Comparison of ENCODE assay signal across 27 cellular contexts in genomic region chr1:64050601-64051000, GRCh38.
DNase-seq lines count a peak whose midpoint lies in the region; ATAC-seq and TF ChIP-seq lines count a peak whose summit lies in the region.
"Had no signal": no experiment of that assay in that cellular context is flagged by ENCODE, and none has a peak within 500 bp of the region (broad histone marks: within the 10 kb centered on the region; RNA-seq: fewer than 3 reads in every experiment).

No MANE protein-coding gene starts in this region.

- H3K27me3 ChIP-seq in cardiac muscle cell (no peaks in the 10 kb centered on the region), adipocyte (replicated peaks; ENCODE audit: control insufficient read depth, insufficient read depth, low read length) (no peaks in the 10 kb centered on the region), subcutaneous abdominal adipose tissue (ENCODE audit: control insufficient read depth in 5 of 5, insufficient read depth in 4 of 5, low read length in 5 of 5) (no peaks in the 10 kb centered on the region)
- H3K27me3 ChIP-seq: MG63, SJCRH30 had no signal

- DNase-seq in cardiac muscle cell (ENCODE audit: low read depth in 1 of 2, low spot score in 1 of 2) (peak in 1 of 2 donors; percentile 37), cardiac septum (ENCODE audit: low spot score) (no peak), adipocyte (ENCODE audit: low read depth) (no peak), fibroblast of the conjunctiva (ENCODE audit: low read depth) (peak; percentile 27), amygdala (lab: John Stamatoyannopoulos, UW) (no peak)
- DNase-seq in stimulated activated CD4-positive, alpha-beta T cell treated with anti-CD3 and anti-CD28 coated beads, Interleukin-4, amount 100 ng/mL, for 1 hour: no peak
- DNase-seq: 8988T; ACHN; DMS53; GOT3; HCEC 1CT; MG63; NCI-H1105 treated with DMSO at 0.1 percent for 48 hours; NCI-H146; NCI-H2029; NCI-H446 treated with DMSO at 0.1 percent for 48 hours; NCI-H526; NCI-H82; NK-92 treated with Interleukin-12 subunit alpha and Interleukin-12 subunit beta, amount 100 ng/mL, for 24 hours; PC-9; SJCRH30 had no signal

- H3K9me3 ChIP-seq in cardiac muscle cell (ENCODE audit: low read depth) (no peaks in the 10 kb centered on the region), adipocyte (ENCODE audit: control insufficient read depth, low read length) (no peaks in the 10 kb centered on the region), subcutaneous abdominal adipose tissue (ENCODE audit: control insufficient read depth in 5 of 5, low read length in 5 of 5) (no peaks in the 10 kb centered on the region)
- H3K9me3 ChIP-seq: MG63, SJCRH30 had no signal

- TF ChIP-seq CTCF in cardiac muscle cell (IDR thresholded peaks at IDR 0.05; ENCODE audit: low read depth, low read length): no peak

- H3K4me3 ChIP-seq in cardiac muscle cell (no peak overlapping the region), adipocyte (ENCODE audit: low read length) (peak overlapping the region; percentile 29), subcutaneous abdominal adipose tissue (ENCODE audit: low read depth in 1 of 5, low read length in 5 of 5) (peak overlapping the region in 1 of 5 donors; percentile 12)
- H3K4me3 ChIP-seq: GM12878, K562, MG63, PC-9, SJCRH30 had no signal

- ATAC-seq in GM21528 (IDR thresholded peaks at IDR 0.05; ENCODE audit: low FRiP score, unreplicated experiment): no peak
- ATAC-seq: GM12878, K562, Right ventricle myocardium inferior, SK-N-SH treated with all-trans-retinoic acid at 6 μM for 48 hours had no signal

- intact Hi-C loops in cardiac septum (cut with DNase I): no loop called here

- H3K27ac ChIP-seq in cardiac muscle cell (peak overlapping the region; percentile 23), subcutaneous abdominal adipose tissue (ENCODE audit: low read depth, low read length) (peak overlapping the region; percentile 28)
- H3K27ac ChIP-seq: PC-9, SJCRH30 had no signal

- peaks cover 29% of the 10 kb centered on the region for H3K4me1 ChIP-seq in cardiac muscle cell (ENCODE audit: low read depth)
- H3K4me1 ChIP-seq in adipocyte (ENCODE audit: control insufficient read depth, insufficient read depth, low read length): peaks cover 41% of the 10 kb centered on the region
- peaks cover 0 to 27% (median 0%) of the 10 kb centered on the region in 5 donors for H3K4me1 ChIP-seq in subcutaneous abdominal adipose tissue (ENCODE audit: control insufficient read depth in 5 of 5, insufficient read depth in 5 of 5, low read length in 5 of 5)

- H3K36me3 ChIP-seq in cardiac muscle cell: no peaks in the 10 kb centered on the region
- peaks cover 21% of the 10 kb centered on the region for H3K36me3 ChIP-seq in adipocyte (ENCODE audit: control insufficient read depth, insufficient read depth, low read length, severe bottlenecking)
- H3K36me3 ChIP-seq in subcutaneous abdominal adipose tissue (ENCODE audit: control insufficient read depth in 5 of 5, insufficient read depth in 5 of 5, low read length in 5 of 5): no peaks in the 10 kb centered on the region
- H3K36me3 ChIP-seq: MG63, SJCRH30 had no signal

- H3K9ac ChIP-seq in adipocyte (ENCODE audit: low read length) (peak overlapping the region; percentile 60), subcutaneous abdominal adipose tissue (ENCODE audit: low read length in 5 of 5) (no peak overlapping the region)
